Comparison of ENCODE assay signal across 8 cellular contexts in genomic region chr2:229586746-229587705, GRCh38.
DNase-seq lines count a peak whose midpoint lies in the region; ATAC-seq and TF ChIP-seq lines count a peak whose summit lies in the region.

No MANE protein-coding gene starts in this region.

- no peak overlapping the region for H3K4me2 ChIP-seq in Karpas-422 (ENCODE audit: low read depth, low read length, poor library complexity, severe bottlenecking)

- H3K9me3 ChIP-seq in Karpas-422 (ENCODE audit: low read length) (no peaks in the 10 kb centered on the region), esophagus muscularis mucosa (no peaks in the 10 kb centered on the region), mucosa of descending colon (no peaks in the 10 kb centered on the region), thoracic aorta (no peaks in the 10 kb centered on the region)

- H4K20me1 ChIP-seq in Karpas-422 (ENCODE audit: insufficient read depth, low read depth, low read length) = no peaks in the 10 kb centered on the region

- H3K4me1 ChIP-seq in Karpas-422 (ENCODE audit: low read length) (no peaks in the 10 kb centered on the region), esophagus muscularis mucosa (peaks cover 0 to 9% (median 4%) of the 10 kb centered on the region in 4 donors), mucosa of descending colon (ENCODE audit: low read depth) (no peaks in the 10 kb centered on the region), thoracic aorta (ENCODE audit: control insufficient read depth in 1 of 2, low read depth in 2 of 2) (peaks cover 4% of the 10 kb centered on the region in 2 donors)

- no peaks in the 10 kb centered on the region for H3K36me3 Mint-ChIP-seq in activated CD4-positive, alpha-beta T cell treated with anti-CD3 and anti-CD28 coated beads, Interleukin-2, amount 10 ng/mL, durations not matched to agents 7 days and 5 days (ENCODE audit: low read depth)

- intact Hi-C loops in esophagus muscularis mucosa (cut with DNase I) = loop anchor here (2.0 kb wide), 1 partner anchor 154 kb away; no protein-coding TSS in a partner anchor
- intact Hi-C loops in mucosa of descending colon (cut with DNase I, micrococcal nuclease) = loop anchor here (5.0 kb wide), 2 partner anchors 155 to 460 kb away; no protein-coding TSS in a partner anchor

- no peak overlapping the region for H3K27ac ChIP-seq in Karpas-422 (ENCODE audit: low read length)
- peak overlapping the region in 1 of 4 donors; percentile 17 for H3K27ac ChIP-seq in esophagus muscularis mucosa (replicated peaks in 1 of 4)
- H3K27ac ChIP-seq in thoracic aorta = peak overlapping the region; percentile 22 to 29

- WGBS in esophagus muscularis mucosa = 24% methylated on average over 20 of the region's 20 CpGs

- H3K79me2 ChIP-seq in Karpas-422 (ENCODE audit: low read length) = no peaks in the 10 kb centered on the region

- no peak overlapping the region for H3K4me3 ChIP-seq in Karpas-422 (ENCODE audit: low read length)
- peak overlapping the region; percentile 28 to 38 (median 34) for H3K4me3 ChIP-seq in esophagus muscularis mucosa
- no peak overlapping the region for H3K4me3 ChIP-seq in mucosa of descending colon
- peak overlapping the region; percentile 67 for H3K4me3 ChIP-seq in thoracic aorta

- no peaks in the 10 kb centered on the region for H3K9me2 ChIP-seq in Karpas-422 (replicated peaks; ENCODE audit: insufficient read depth, low read length)

- H3K9me3 Mint-ChIP-seq in activated CD4-positive, alpha-beta T cell treated with anti-CD3 and anti-CD28 coated beads, Interleukin-2, amount 10 ng/mL, durations not matched to agents 7 days and 5 days = no peaks in the 10 kb centered on the region

- POLR2A ChIA-PET in activated CD4-positive, alpha-beta T cell treated with anti-CD3 and anti-CD28 coated beads, Interleukin-2, amount 10 ng/mL, durations not matched to agents 7 days and 5 days (lab: Charles Lee) = no interaction called here

- TF ChIP-seq CTCF in esophagus muscularis mucosa (IDR thresholded peaks at IDR 0.05) = peak; percentile 64 to 78 (median 70)
- TF ChIP-seq CTCF in mucosa of descending colon (IDR thresholded peaks at IDR 0.05) = peak; percentile 59
- peak; percentile 92 for TF ChIP-seq CTCF in thoracic aorta (IDR thresholded peaks at IDR 0.05)

- H3K27ac Mint-ChIP-seq in activated CD4-positive, alpha-beta T cell treated with anti-CD3 and anti-CD28 coated beads, Interleukin-2, amount 10 ng/mL, durations not matched to agents 7 days and 5 days = no peak overlapping the region

- no peaks in the 10 kb centered on the region for H3K27me3 ChIP-seq in Karpas-422 (ENCODE audit: low read length)
- H3K27me3 ChIP-seq in esophagus muscularis mucosa = peaks cover 0 to 7% (median 0%) of the 10 kb centered on the region in 4 donors
- no peaks in the 10 kb centered on the region for H3K27me3 ChIP-seq in thoracic aorta (replicated peaks; ENCODE audit: insufficient read depth)

- no peak overlapping the region for H3K9ac ChIP-seq in Karpas-422 (ENCODE audit: low read length)

- peaks cover 13% of the 10 kb centered on the region for H3K27me3 Mint-ChIP-seq in activated CD4-positive, alpha-beta T cell treated with anti-CD3 and anti-CD28 coated beads, Interleukin-2, amount 10 ng/mL, durations not matched to agents 7 days and 5 days

- H2AFZ ChIP-seq in Karpas-422 (ENCODE audit: low read length) = no peak overlapping the region

- ATAC-seq in mucosa of descending colon (peak; percentile 91), thoracic aorta (ENCODE audit: insufficient number of reproducible peaks, low FRiP score, low read depth) (peak; percentile 84)

- CTCF ChIA-PET in activated CD4-positive, alpha-beta T cell treated with anti-CD3 and anti-CD28 coated beads, Interleukin-2, amount 10 ng/mL, durations not matched to agents 7 days and 5 days (lab: Charles Lee) = interaction anchor here (1.0 kb wide), 1 partner anchor 1696 kb away, joined by 3 read pairs; no protein-coding TSS in a partner anchor

- H3K4me3 Mint-ChIP-seq in activated CD4-positive, alpha-beta T cell treated with anti-CD3 and anti-CD28 coated beads, Interleukin-2, amount 10 ng/mL, durations not matched to agents 7 days and 5 days = no peak overlapping the region

- H3K4me1 Mint-ChIP-seq in activated CD4-positive, alpha-beta T cell treated with anti-CD3 and anti-CD28 coated beads, Interleukin-2, amount 10 ng/mL, durations not matched to agents 7 days and 5 days = no peaks in the 10 kb centered on the region

- no peak for TF ChIP-seq EP300 in esophagus muscularis mucosa (IDR thresholded peaks at IDR 0.05)

- H3K36me3 ChIP-seq in Karpas-422 (ENCODE audit: insufficient read depth, low read length) (no peaks in the 10 kb centered on the region), esophagus muscularis mucosa (no peaks in the 10 kb centered on the region), mucosa of descending colon (ENCODE audit: low read depth) (no peaks in the 10 kb centered on the region), thoracic aorta (no peaks in the 10 kb centered on the region)

- TF ChIP-seq POLR2A in esophagus muscularis mucosa (IDR thresholded peaks at IDR 0.05; ENCODE audit: low read depth) = no peak

- peak; percentile 17 for DNase-seq in activated CD4-positive, alpha-beta T cell treated with anti-CD3 and anti-CD28 coated beads, Interleukin-2, amount 10 ng/mL, durations not matched to agents 7 days and 5 days
- DNase-seq in activated CD4-positive, alpha-beta T cell treated with anti-CD3 and anti-CD28 coated beads for 1 hour = no peak
- DNase-seq in GOT3 (lab: John Stamatoyannopoulos, UW) = peak; percentile 5
- DNase-seq in Karpas-422 = peak; percentile 77
- DNase-seq in SKM-1 treated with dmso at 0.1 percent for 144 hours (lab: John Stamatoyannopoulos, UW; ENCODE audit: unreplicated experiment) = peak; percentile 35
- peak; percentile 93 for DNase-seq in esophagus muscularis mucosa (ENCODE audit: extremely low spot score)
- DNase-seq in mucosa of descending colon = peak; percentile 58 to 90 (median 80)
- DNase-seq in thoracic aorta (ENCODE audit: low spot score) = peak; percentile 20

Comparison
In these comparisons a context has a peak if more than half of its experiments do, and no peak if none do; other contexts are left out.
1. H3K4me3 ChIP-seq: peak in esophagus muscularis mucosa (4 of 4) and thoracic aorta (single experiment); none in Karpas-422 (single experiment) and mucosa of descending colon (single experiment).
2. Peak in every context shown above with its lines, with median percentiles within 50 percentile points of each other: CTCF ChIP-seq.